ENCODE assay signal across 33 cellular contexts in the genomic region with DNA sequence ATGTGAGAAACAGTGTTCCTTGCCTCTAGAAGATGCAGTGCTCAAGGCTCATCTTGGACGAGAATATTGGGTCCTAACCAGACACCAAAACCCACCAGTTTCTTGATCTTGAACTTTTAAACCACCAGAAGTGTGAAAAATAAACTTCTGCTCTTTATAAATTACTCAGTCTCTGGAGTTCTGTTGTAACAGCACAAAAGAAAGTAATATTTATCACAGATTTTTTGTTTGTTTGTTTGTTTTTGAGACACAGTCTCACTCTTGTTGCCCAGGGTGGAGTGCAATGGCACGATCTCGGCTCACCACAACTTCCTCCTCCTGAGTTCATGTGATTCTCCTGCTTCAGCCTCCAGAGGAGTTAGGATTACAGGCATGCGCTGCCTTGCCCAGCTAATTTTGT.
"Had no signal": no experiment of that assay in that cellular context is flagged by ENCODE, and none has a peak within 500 bp of the region (broad histone marks: within the 10 kb centered on the region; RNA-seq: fewer than 3 reads in every experiment).

No MANE protein-coding gene starts in this region.

- H3K36me3 ChIP-seq: SJCRH30, WERI-Rb-1 had no signal

- H3K27ac ChIP-seq: SJCRH30, SK-N-MC, WERI-Rb-1 had no signal

- H3K4me1 Mint-ChIP-seq: activated CD4-positive, alpha-beta memory T cell treated with anti-CD3 and anti-CD28 coated beads, Interleukin-2, amount 10 ng/mL, durations not matched to agents 7 days and 5 days; activated CD8-positive, alpha-beta memory T cell treated with anti-CD3 and anti-CD28 coated beads, Interleukin-2, amount 10 ng/mL, durations not matched to agents 7 days and 5 days; activated naive CD4-positive, alpha-beta T cell treated with anti-CD3 and anti-CD28 coated beads, Interleukin-2, amount 10 ng/mL, durations not matched to agents 7 days and 5 days; activated naive CD8-positive, alpha-beta T cell treated with anti-CD3 and anti-CD28 coated beads, Interleukin-2, amount 50 U/mL, for 24 hours; T-cell; T-helper 17 cell had no signal

- H3K9me3 ChIP-seq: SJCRH30 had no signal

- H3K4me1 ChIP-seq: SJCRH30 had no signal

- ATAC-seq: activated CD8-positive, alpha-beta memory T cell treated with anti-CD3 and anti-CD28 coated beads, Interleukin-2, amount 10 ng/mL, durations not matched to agents 7 days and 5 days; activated naive CD8-positive, alpha-beta T cell treated with anti-CD3 and anti-CD28 coated beads, Interleukin-2, amount 50 U/mL, for 24 hours; Panc1; T-cell; T-helper 17 cell had no signal

- H3K27ac Mint-ChIP-seq: activated CD4-positive, alpha-beta memory T cell treated with anti-CD3 and anti-CD28 coated beads, Interleukin-2, amount 10 ng/mL, durations not matched to agents 7 days and 5 days; activated CD8-positive, alpha-beta memory T cell treated with anti-CD3 and anti-CD28 coated beads, Interleukin-2, amount 10 ng/mL, durations not matched to agents 7 days and 5 days; activated naive CD4-positive, alpha-beta T cell treated with anti-CD3 and anti-CD28 coated beads, Interleukin-2, amount 10 ng/mL, durations not matched to agents 7 days and 5 days; activated naive CD8-positive, alpha-beta T cell; activated naive CD8-positive, alpha-beta T cell treated with anti-CD3 and anti-CD28 coated beads, Interleukin-2, amount 50 U/mL, for 24 hours; brain; T-cell; T-helper 17 cell had no signal

- H3K27me3 Mint-ChIP-seq: activated CD4-positive, alpha-beta memory T cell treated with anti-CD3 and anti-CD28 coated beads, Interleukin-2, amount 10 ng/mL, durations not matched to agents 7 days and 5 days; activated CD8-positive, alpha-beta memory T cell treated with anti-CD3 and anti-CD28 coated beads, Interleukin-2, amount 10 ng/mL, durations not matched to agents 7 days and 5 days; activated naive CD4-positive, alpha-beta T cell treated with anti-CD3 and anti-CD28 coated beads, Interleukin-2, amount 10 ng/mL, durations not matched to agents 7 days and 5 days; activated naive CD8-positive, alpha-beta T cell; activated naive CD8-positive, alpha-beta T cell treated with anti-CD3 and anti-CD28 coated beads, Interleukin-2, amount 50 U/mL, for 24 hours; brain; T-cell; T-helper 17 cell had no signal

- DNase-seq: activated CD4-positive, alpha-beta memory T cell treated with anti-CD3 and anti-CD28 coated beads, Interleukin-2, amount 10 ng/mL, durations not matched to agents 7 days and 5 days; activated CD4-positive, alpha-beta T cell treated with anti-CD3 and anti-CD28 coated beads for 1 hour; activated CD4-positive, alpha-beta T cell treated with anti-CD3 and anti-CD28 coated beads for 48 hours; activated CD4-positive, CD25-positive, alpha-beta regulatory T cell; activated CD8-positive, alpha-beta memory T cell treated with anti-CD3 and anti-CD28 coated beads for 24 hours; activated CD8-positive, alpha-beta memory T cell treated with anti-CD3 and anti-CD28 coated beads, Interleukin-2, amount 10 ng/mL, durations not matched to agents 7 days and 5 days; activated CD8-positive, alpha-beta memory T cell treated with anti-CD3 and anti-CD28 coated beads, Interleukin-2, amount 50 U/mL, for 48 hours; activated effector memory CD4-positive, alpha-beta T cell treated with Interleukin-2 at 50 U/mL for 16 hours; activated naive CD4-positive, alpha-beta T cell treated with anti-CD3 and anti-CD28 coated beads, Interleukin-2, amount 10 ng/mL, durations not matched to agents 7 days and 5 days; activated naive CD8-positive, alpha-beta T cell treated with anti-CD3 and anti-CD28 coated beads, Interleukin-2, amount 50 U/mL, for 24 hours; activated T-cell treated with anti-CD3 and anti-CD28 coated beads, Interleukin-2, amount 50 U/mL, for 48 hours; anterior cingulate cortex; caudate nucleus; cerebellar nuclear complex; NCI-H1048; NCI-H1105 treated with DMSO at 0.1 percent for 48 hours; NCI-H1436; NCI-H1694; NCI-H1930; NCI-H2081 treated with DMSO at 0.1 percent for 48 hours; NCI-H345; NCI-H524 treated with DMSO at 0.1 percent for 48 hours; NK-92 treated with Interleukin-12 subunit alpha and Interleukin-12 subunit beta, amount 100 ng/mL, for 24 hours; SHP77; SJCRH30; T-cell; T-helper 17 cell; WERI-Rb-1 had no signal

- H3K4me3 ChIP-seq: SJCRH30, SK-N-MC had no signal

- H3K4me3 Mint-ChIP-seq: activated CD4-positive, alpha-beta memory T cell treated with anti-CD3 and anti-CD28 coated beads, Interleukin-2, amount 10 ng/mL, durations not matched to agents 7 days and 5 days; activated CD8-positive, alpha-beta memory T cell treated with anti-CD3 and anti-CD28 coated beads, Interleukin-2, amount 10 ng/mL, durations not matched to agents 7 days and 5 days; activated naive CD4-positive, alpha-beta T cell treated with anti-CD3 and anti-CD28 coated beads, Interleukin-2, amount 10 ng/mL, durations not matched to agents 7 days and 5 days; activated naive CD8-positive, alpha-beta T cell; activated naive CD8-positive, alpha-beta T cell treated with anti-CD3 and anti-CD28 coated beads, Interleukin-2, amount 50 U/mL, for 24 hours; brain; T-cell; T-helper 17 cell had no signal

- H3K36me3 Mint-ChIP-seq: activated CD8-positive, alpha-beta memory T cell treated with anti-CD3 and anti-CD28 coated beads, Interleukin-2, amount 10 ng/mL, durations not matched to agents 7 days and 5 days; activated naive CD4-positive, alpha-beta T cell treated with anti-CD3 and anti-CD28 coated beads, Interleukin-2, amount 10 ng/mL, durations not matched to agents 7 days and 5 days; activated naive CD8-positive, alpha-beta T cell; brain; T-cell had no signal

- FAIRE-seq: bronchial epithelial cell had no signal

- H3K9me3 Mint-ChIP-seq: activated naive CD4-positive, alpha-beta T cell treated with anti-CD3 and anti-CD28 coated beads, Interleukin-2, amount 10 ng/mL, durations not matched to agents 7 days and 5 days; activated naive CD8-positive, alpha-beta T cell treated with anti-CD3 and anti-CD28 coated beads, Interleukin-2, amount 50 U/mL, for 24 hours had no signal

- H3K27me3 ChIP-seq: SJCRH30 had no signal
